18 cellular contexts compared by ENCODE assay signal in the genomic region with DNA sequence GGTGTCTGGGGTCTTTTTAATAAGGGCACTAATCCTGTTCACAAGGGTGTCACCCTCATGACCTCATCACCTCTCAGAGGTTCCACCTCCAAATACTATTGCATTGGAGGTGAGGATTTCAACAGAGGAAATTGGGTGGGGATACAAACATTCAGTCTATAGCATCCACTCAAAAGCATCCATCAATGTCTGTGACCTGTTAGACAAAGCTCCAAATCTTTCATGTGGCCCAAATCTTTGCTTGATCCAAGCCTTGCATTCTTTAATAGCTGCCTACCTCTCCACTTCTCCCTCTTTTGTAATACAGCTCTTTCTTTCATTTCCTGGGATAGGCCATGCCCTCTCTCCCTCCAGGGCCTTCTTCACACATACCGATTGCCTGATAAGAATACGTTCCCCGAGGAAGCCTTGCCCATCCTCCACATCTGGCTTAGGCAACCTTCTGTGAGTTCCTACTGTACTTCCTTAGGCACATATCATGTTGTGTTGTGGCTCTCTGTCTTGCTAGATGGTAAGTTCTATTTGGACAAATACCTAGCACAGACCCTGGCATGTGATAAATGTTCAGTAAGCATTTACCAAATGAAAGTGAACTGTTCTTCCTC.
A peak's percentile ranks its signal among the peaks of the same experiment; 100 is the strongest.
DNase-seq lines count a peak whose midpoint lies in the region; ATAC-seq and TF ChIP-seq lines count a peak whose summit lies in the region.
"Had no signal": no experiment of that assay in that cellular context is flagged by ENCODE, and none has a peak within 500 bp of the region (broad histone marks: within the 10 kb centered on the region; RNA-seq: fewer than 3 reads in every experiment).

No MANE protein-coding gene starts in this region.

- H2AK5ac ChIP-seq in mesendoderm (ENCODE audit: low read length): no peak overlapping the region

- no peaks in the 10 kb centered on the region for H3K36me3 ChIP-seq in mesendoderm (ENCODE audit: control insufficient read depth, insufficient read depth, low read length)
- H3K36me3 ChIP-seq: esophagus squamous epithelium, spleen had no signal

- no peaks in the 10 kb centered on the region for H3K79me2 ChIP-seq in mesendoderm (ENCODE audit: control insufficient read depth, insufficient read depth, low read length)

- no peak for TF ChIP-seq CTCF in GM10266 (IDR thresholded peaks at IDR 0.05; ENCODE audit: control insufficient read depth, insufficient read depth, low read depth, missing control alignments)

- H3K4me1 Mint-ChIP-seq in stimulated activated naive CD8-positive, alpha-beta T cell treated with anti-CD3 and anti-CD28 coated beads, Interleukin-15, Interleukin-2, amounts not matched to agents 100 ng/mL and 50 ng/mL, for 24 hours (ENCODE audit: low read depth): peaks cover 42% of the 10 kb centered on the region
- H3K4me1 Mint-ChIP-seq in activated naive CD8-positive, alpha-beta T cell (ENCODE audit: low read depth): peaks cover 26% of the 10 kb centered on the region

- H3K27me3 ChIP-seq in mesendoderm (ENCODE audit: insufficient read depth, low read length, poor library complexity): no peaks in the 10 kb centered on the region
- H3K27me3 ChIP-seq: esophagus squamous epithelium, spleen had no signal

- H3K4me3 Mint-ChIP-seq in stimulated activated naive CD8-positive, alpha-beta T cell treated with anti-CD3 and anti-CD28 coated beads, Interleukin-15, Interleukin-2, amounts not matched to agents 100 ng/mL and 50 ng/mL, for 24 hours: no peak overlapping the region
- H3K4me3 Mint-ChIP-seq in activated naive CD8-positive, alpha-beta T cell: no peak overlapping the region
- H3K4me3 Mint-ChIP-seq: B cell had no signal

- no peaks in the 10 kb centered on the region for H3K27me3 Mint-ChIP-seq in stimulated activated naive CD8-positive, alpha-beta T cell treated with anti-CD3 and anti-CD28 coated beads, Interleukin-15, Interleukin-2, amounts not matched to agents 100 ng/mL and 50 ng/mL, for 24 hours
- H3K27me3 Mint-ChIP-seq in activated naive CD8-positive, alpha-beta T cell: no peaks in the 10 kb centered on the region
- H3K27me3 Mint-ChIP-seq: B cell had no signal

- peaks cover 17% of the 10 kb centered on the region for H3K36me3 Mint-ChIP-seq in stimulated activated naive CD8-positive, alpha-beta T cell treated with anti-CD3 and anti-CD28 coated beads, Interleukin-15, Interleukin-2, amounts not matched to agents 100 ng/mL and 50 ng/mL, for 24 hours (ENCODE audit: low read depth)
- peaks cover 10% of the 10 kb centered on the region for H3K36me3 Mint-ChIP-seq in activated naive CD8-positive, alpha-beta T cell

- H3K27ac Mint-ChIP-seq in stimulated activated naive CD8-positive, alpha-beta T cell treated with anti-CD3 and anti-CD28 coated beads, Interleukin-15, Interleukin-2, amounts not matched to agents 100 ng/mL and 50 ng/mL, for 24 hours: peak overlapping the region; percentile 3
- H3K27ac Mint-ChIP-seq in activated naive CD8-positive, alpha-beta T cell: peak overlapping the region; percentile 59
- H3K27ac Mint-ChIP-seq: B cell had no signal

- no peak overlapping the region for H3K4me3 ChIP-seq in mesendoderm (ENCODE audit: low read length)
- H3K4me3 ChIP-seq: esophagus squamous epithelium, spleen had no signal

- no peak overlapping the region for H3K4ac ChIP-seq in mesendoderm (ENCODE audit: low read depth, low read length)

- H4K8ac ChIP-seq in mesendoderm (ENCODE audit: low read depth, low read length): no peak overlapping the region

- H4K5ac ChIP-seq in mesendoderm (ENCODE audit: low read length): no peak overlapping the region

- H3K4me2 ChIP-seq in mesendoderm (ENCODE audit: low read length): no peak overlapping the region

- no CpG with 5 or more reads among the region's 3 CpGs for WGBS in mesendoderm (ENCODE audit: extremely low coverage, insufficient coverage, low lambda C conversion rate)

- no peaks in the 10 kb centered on the region for H3K79me1 ChIP-seq in mesendoderm (ENCODE audit: low read length)

- H3K9ac ChIP-seq in mesendoderm (ENCODE audit: low read length): no peak overlapping the region

- no peak overlapping the region for H2BK5ac ChIP-seq in mesendoderm (ENCODE audit: low read length)

- peak overlapping the region; percentile 5 for H3K27ac ChIP-seq in mesendoderm (ENCODE audit: low read depth, low read length)

- no peaks in the 10 kb centered on the region for H3K9me3 Mint-ChIP-seq in stimulated activated naive CD8-positive, alpha-beta T cell treated with anti-CD3 and anti-CD28 coated beads, Interleukin-15, Interleukin-2, amounts not matched to agents 100 ng/mL and 50 ng/mL, for 24 hours
- H3K9me3 Mint-ChIP-seq in activated naive CD8-positive, alpha-beta T cell (ENCODE audit: low read depth): no peaks in the 10 kb centered on the region

- H2BK15ac ChIP-seq in mesendoderm (replicated peaks; ENCODE audit: low read depth): no peak overlapping the region

- no peak overlapping the region for H2BK120ac ChIP-seq in mesendoderm (ENCODE audit: low read depth, low read length)

- no peak for ATAC-seq in stimulated activated naive CD8-positive, alpha-beta T cell treated with anti-CD3 and anti-CD28 coated beads, Interleukin-15, Interleukin-2, amounts not matched to agents 100 U/mL and 50 U/mL, for 24 hours
- ATAC-seq in HG02571 (IDR thresholded peaks at IDR 0.05; ENCODE audit: unreplicated experiment): no peak

- H3K18ac ChIP-seq in mesendoderm (ENCODE audit: low read length): no peak overlapping the region

- H3K23ac ChIP-seq in mesendoderm (ENCODE audit: low read length): no peak overlapping the region

- DNase-seq in stimulated activated naive CD8-positive, alpha-beta T cell treated with anti-CD3 and anti-CD28 coated beads, Interleukin-15, Interleukin-2, amounts not matched to agents 100 U/mL and 50 U/mL, for 24 hours: no peak
- DNase-seq in mesendoderm: peak; percentile 91
- no peak for DNase-seq in GM10266 (ENCODE audit: extremely low spot score)
- no peak for DNase-seq in NCI-H2107 (lab: John Stamatoyannopoulos, UW)
- DNase-seq: activated CD4-positive, alpha-beta T cell treated with anti-CD3 and anti-CD28 coated beads for 48 hours; DMS53; esophagus squamous epithelium; hypothalamus; KBM-7; NCI-H1105 treated with DMSO at 0.1 percent for 48 hours; SHP77 treated with DMSO at 0.1 percent for 48 hours; spleen; stimulated activated naive CD4-positive, alpha-beta T cell treated with Interleukin-2 at 50 U/mL for 16 hours; T1000 had no signal

- H3K56ac ChIP-seq in mesendoderm (ENCODE audit: low read length): peak overlapping the region; percentile 17

- peaks cover 6% of the 10 kb centered on the region for H3K4me1 ChIP-seq in mesendoderm (ENCODE audit: control insufficient read depth, low read depth, low read length)
